In genomic region chr2:183209395-183210028, GRCh38 we compare ENCODE assay signal across 31 cellular contexts.
"Had no signal": no experiment of that assay in that cellular context is flagged by ENCODE, and none has a peak within 500 bp of the region (broad histone marks: within the 10 kb centered on the region; RNA-seq: fewer than 3 reads in every experiment).

No MANE protein-coding gene starts in this region.

- H3K36me3 ChIP-seq: ascending aorta, cardiac muscle cell had no signal

- DNase-seq: activated CD4-positive, alpha-beta memory T cell treated with anti-CD3 and anti-CD28 coated beads, Interleukin-2, amount 10 ng/mL, durations not matched to agents 7 days and 5 days; activated CD4-positive, alpha-beta T cell treated with anti-CD3 and anti-CD28 coated beads for 1 hour; activated CD4-positive, alpha-beta T cell treated with anti-CD3 and anti-CD28 coated beads for 36 hours; activated CD4-positive, alpha-beta T cell treated with anti-CD3 and anti-CD28 coated beads for 48 hours; activated CD4-positive, alpha-beta T cell treated with anti-CD3 and anti-CD28 coated beads, Interleukin-2, amount 10 ng/mL, durations not matched to agents 7 days and 5 days; activated CD4-positive, alpha-beta T cell treated with anti-CD3 and anti-CD28 coated beads, Interleukin-2, amount 50 U/mL, for 48 hours; activated CD4-positive, CD25-positive, alpha-beta regulatory T cell; activated CD8-positive, alpha-beta memory T cell treated with anti-CD3 and anti-CD28 coated beads for 24 hours; activated CD8-positive, alpha-beta memory T cell treated with anti-CD3 and anti-CD28 coated beads, Interleukin-2, amount 10 ng/mL, durations not matched to agents 7 days and 5 days; activated CD8-positive, alpha-beta memory T cell treated with anti-CD3 and anti-CD28 coated beads, Interleukin-2, amount 50 U/mL, for 48 hours; activated CD8-positive, alpha-beta T cell treated with anti-CD3 and anti-CD28 coated beads, Interleukin-2, amount 10 ng/mL, durations not matched to agents 7 days and 5 days; activated effector memory CD4-positive, alpha-beta T cell treated with Interleukin-2 at 50 U/mL for 16 hours; activated gamma-delta T cell; activated naive CD4-positive, alpha-beta T cell treated with anti-CD3 and anti-CD28 coated beads, Interleukin-2, amount 10 ng/mL, durations not matched to agents 7 days and 5 days; activated naive CD4-positive, alpha-beta T cell treated with Interleukin-2 at 50 U/mL for 16 hours; activated naive CD8-positive, alpha-beta T cell treated with anti-CD3 and anti-CD28 coated beads, Interleukin-2, amount 10 ng/mL, durations not matched to agents 7 days and 5 days; activated naive CD8-positive, alpha-beta T cell treated with anti-CD3 and anti-CD28 coated beads, Interleukin-2, amount 50 U/mL, for 24 hours; activated T-cell treated with anti-CD3 and anti-CD28 coated beads, Interleukin-2, amount 50 U/mL, for 24 hours; activated T-cell treated with anti-CD3 and anti-CD28 coated beads, Interleukin-2, amount 50 U/mL, for 48 hours; amygdala; anterior cingulate cortex; caudate nucleus; T-helper 1 cell; T-helper 2 cell; T-helper 9 cell had no signal

- H3K27me3 ChIP-seq: ascending aorta, cardiac muscle cell had no signal

- H3K27ac ChIP-seq: ascending aorta, cardiac muscle cell, VCaP had no signal

- FAIRE-seq: bronchial epithelial cell, TTC549 had no signal

- H3K4me1 ChIP-seq: ascending aorta had no signal

- H3K4me3 ChIP-seq: ascending aorta, cardiac muscle cell had no signal

- H3K9me3 ChIP-seq: ascending aorta had no signal

- ATAC-seq: activated CD4-positive, alpha-beta T cell treated with anti-CD3 and anti-CD28 coated beads for 36 hours; activated CD4-positive, CD25-positive, alpha-beta regulatory T cell treated with anti-CD3 and anti-CD28 coated beads, Interleukin-2, amount 50 U/mL, for 24 hours; activated CD8-positive, alpha-beta memory T cell treated with anti-CD3 and anti-CD28 coated beads, Interleukin-2, amount 10 ng/mL, durations not matched to agents 7 days and 5 days; activated CD8-positive, alpha-beta T cell treated with anti-CD3 and anti-CD28 coated beads, Interleukin-2, amount 10 ng/mL, durations not matched to agents 7 days and 5 days; activated naive CD8-positive, alpha-beta T cell treated with anti-CD3 and anti-CD28 coated beads, Interleukin-2, amount 50 U/mL, for 24 hours had no signal
